23 cellular contexts compared by ENCODE assay signal in genomic region chr6:3433005-3433404, GRCh38. TPM values are rescaled to one million over a fixed set of nuclear protein-coding genes. Genes with fewer than 3 reads are reported as not detected.
A peak's percentile ranks its signal among the peaks of the same experiment; 100 is the strongest.
DNase-seq lines count a peak whose midpoint lies in the region; ATAC-seq, FAIRE-seq and TF ChIP-seq lines count a peak whose summit lies in the region.
"Had no signal": no experiment of that assay in that cellular context is flagged by ENCODE, and none has a peak within 500 bp of the region (broad histone marks: within the 10 kb centered on the region; RNA-seq: fewer than 3 reads in every experiment).

No MANE protein-coding gene starts in this region.

- H3K36me3 Mint-ChIP-seq in CD8-positive, alpha-beta T cell, result no peaks in the 10 kb centered on the region

- H3K9me3 ChIP-seq in left lung, result no peaks in the 10 kb centered on the region
- no peaks in the 10 kb centered on the region for H3K9me3 ChIP-seq in CD8-positive, alpha-beta T cell (ENCODE audit: low read length)
- H3K9me3 ChIP-seq: adrenal gland, SK-N-SH, tibial artery had no signal

- CTCF ChIA-PET in RWPE1 (lab: Yijun Ruan, JAX), result interaction anchor here (0.6 to 2.1 kb wide), 3 partner anchors 9 to 145 kb away, joined by 4 to 7 read pairs (median 7); no protein-coding TSS in a partner anchor
- CTCF ChIA-PET in CD8-positive, alpha-beta T cell (lab: Charles Lee), result no interaction called here

- H3K4me1 Mint-ChIP-seq in CD8-positive, alpha-beta T cell (ENCODE audit: low read depth), result no peaks in the 10 kb centered on the region

- H3K36me3 ChIP-seq in left lung, result no peaks in the 10 kb centered on the region
- no peaks in the 10 kb centered on the region for H3K36me3 ChIP-seq in CD8-positive, alpha-beta T cell (ENCODE audit: insufficient read depth, low read length)
- H3K36me3 ChIP-seq: adrenal gland, tibial artery had no signal

- POLR2A ChIA-PET in RWPE1 (lab: Yijun Ruan, JAX; ENCODE audit: low non-redundant PET), result no interaction called here
- POLR2A ChIA-PET in CD8-positive, alpha-beta T cell (lab: Charles Lee), result no interaction called here

- no peak overlapping the region for H3K4me3 ChIP-seq in left lung
- H3K4me3 ChIP-seq in CD8-positive, alpha-beta T cell (ENCODE audit: low read depth, low read length), result no peak overlapping the region
- H3K4me3 ChIP-seq: adrenal gland, tibial artery had no signal

- no peaks in the 10 kb centered on the region for H3K27me3 ChIP-seq in left lung
- no peaks in the 10 kb centered on the region for H3K27me3 ChIP-seq in CD8-positive, alpha-beta T cell (ENCODE audit: insufficient read depth, low read length)
- H3K27me3 ChIP-seq: adrenal gland, tibial artery had no signal

- H3K4me3 Mint-ChIP-seq in CD8-positive, alpha-beta T cell, result no peak overlapping the region
- H3K4me3 Mint-ChIP-seq: activated CD4-positive, alpha-beta memory T cell treated with anti-CD3 and anti-CD28 coated beads for 36 hours; CD4-positive, alpha-beta T cell; effector memory CD8-positive, alpha-beta T cell; nephron progenitor cell had no signal

- H3K27ac ChIP-seq in RWPE1 (peak overlapping the region; percentile 82), left lung (no peak overlapping the region), substantia nigra (ENCODE audit: low read depth, low read length, poor library complexity, severe bottlenecking) (peak overlapping the region; percentile 46)
- H3K27ac ChIP-seq in CD8-positive, alpha-beta T cell (ENCODE audit: low read depth, low read length), result no peak overlapping the region
- H3K27ac ChIP-seq: adrenal gland, tibial artery had no signal

- ATAC-seq in left lung, result peak; percentile 55
- no peak for ATAC-seq in CD8-positive, alpha-beta T cell
- ATAC-seq: effector memory CD8-positive, alpha-beta T cell; right cardiac atrium had no signal

- TF ChIP-seq CTCF in RWPE1 (conservative IDR thresholded peaks at IDR 0.05; ENCODE audit: low read depth) (no peak), left lung (IDR thresholded peaks at IDR 0.05) (no peak)
- no peak for TF ChIP-seq CTCF in CD8-positive, alpha-beta T cell (IDR thresholded peaks at IDR 0.05)

- H3K4me1 ChIP-seq in left lung, result no peaks in the 10 kb centered on the region
- H3K4me1 ChIP-seq in CD8-positive, alpha-beta T cell (ENCODE audit: insufficient read depth, low read length), result no peaks in the 10 kb centered on the region
- H3K4me1 ChIP-seq: adrenal gland had no signal

- no peak overlapping the region for H3K27ac Mint-ChIP-seq in CD8-positive, alpha-beta T cell
- H3K27ac Mint-ChIP-seq: activated CD4-positive, alpha-beta memory T cell treated with anti-CD3 and anti-CD28 coated beads for 36 hours; CD4-positive, alpha-beta T cell; effector memory CD8-positive, alpha-beta T cell; nephron progenitor cell had no signal

- DNase-seq in NCI-H2171 treated with DMSO at 0.1 percent for 48 hours (lab: John Stamatoyannopoulos, UW) (peak; percentile 49), NCI-H2171 (lab: John Stamatoyannopoulos, UW) (no peak), RWPE1 (ENCODE audit: low spot score) (no peak), left lung (no peak), substantia nigra (lab: John Stamatoyannopoulos, UW) (no peak), GM19239 (ENCODE audit: insufficient read length, low spot score) (no peak), frontal cortex (ENCODE audit: low spot score in 2 of 2) (no peak)
- no peak for DNase-seq in CD8-positive, alpha-beta T cell
- DNase-seq: activated CD4-positive, alpha-beta memory T cell treated with anti-CD3 and anti-CD28 coated beads for 36 hours; adrenal gland; CD4-positive, alpha-beta T cell; effector memory CD8-positive, alpha-beta T cell; foreskin fibroblast; NCI-H1092; nephron progenitor cell; right cardiac atrium; SK-N-SH; stimulated activated CD4-positive, alpha-beta T cell treated with anti-CD3 and anti-CD28 coated beads, Interleukin-4, amount 100 ng/mL, for 1 hour; stimulated activated CD8-positive, alpha-beta memory T cell treated with anti-CD3 and anti-CD28 coated beads, Interleukin-4, amount 100 ng/mL, for 48 hours; tibial artery had no signal

- no peak for FAIRE-seq in GM19239 (lab: Jason Lieb, UNC)
- FAIRE-seq in frontal cortex (lab: Jason Lieb, UNC), result no peak
- FAIRE-seq: A204.1, GM12891, TTC549 had no signal

- H3K27me3 Mint-ChIP-seq in CD8-positive, alpha-beta T cell (ENCODE audit: low read depth), result peaks cover 11% of the 10 kb centered on the region
- H3K27me3 Mint-ChIP-seq: activated CD4-positive, alpha-beta memory T cell treated with anti-CD3 and anti-CD28 coated beads for 36 hours; CD4-positive, alpha-beta T cell had no signal

- H3K9me3 Mint-ChIP-seq in CD8-positive, alpha-beta T cell, result no peaks in the 10 kb centered on the region
- H3K9me3 Mint-ChIP-seq: activated CD4-positive, alpha-beta memory T cell treated with anti-CD3 and anti-CD28 coated beads for 36 hours; CD4-positive, alpha-beta T cell; effector memory CD8-positive, alpha-beta T cell had no signal

- intact Hi-C loops in left lung (cut with DNase I), result no loop called here
- intact Hi-C loops in CD8-positive, alpha-beta T cell (cut with DNase I, micrococcal nuclease), result no loop called here

RNA-seq across cellular contexts. Expression of gene SLC22A23, which starts 23.8 kb away (rescaled TPM):
- total RNA-seq in left lung (10 to 100 TPM; 24.4 to 25.7 TPM), frontal cortex (22.8 TPM)
- total RNA-seq in CD8-positive, alpha-beta T cell, result 1 to 10 TPM; 3.4 to 4.8 TPM

Comparison
In these comparisons a context has a peak if more than half of its experiments do, and no peak if none do; other contexts are left out.
1. H3K27ac ChIP-seq: peak in RWPE1 (single experiment) and substantia nigra (single experiment); none in left lung (0 of 2) and CD8-positive, alpha-beta T cell (single experiment).